1 cellular context compared by ENCODE assay signal in genomic region chr1:36479505-36480051, GRCh38.
TF ChIP-seq lines count a peak whose summit lies in the region.

No MANE protein-coding gene starts in this region.

TF ChIP-seq in K562, 482 proteins besides CTCF, POLR2A, EP300 and RAD21 (continued from another document):
- TF ChIP-seq ETV6 (IDR thresholded peaks at IDR 0.05; ENCODE audit: borderline replicate concordance in 1 of 2, low read depth in 2 of 2, low read length in 1 of 2) (0 out of 4 replicates have a peak, but pooled peaks have one; percentile 24 to 31), ETV6 (CRISPR knock-in tag; IDR thresholded peaks at IDR 0.05; ENCODE audit: borderline replicate concordance) (no peak), BACH1 (tag; IDR thresholded peaks at IDR 0.05) (0 out of 2 replicates have a peak, but pooled peaks have one; percentile 49), KDM1A (IDR thresholded peaks at IDR 0.05) (peak; percentile 31 to 81; a peak in 2 of 4 replicates), ETS1 (conservative IDR thresholded peaks at IDR 0.05; ENCODE audit: control insufficient read depth, low read depth, low read length) (no peak), ATF3 (IDR thresholded peaks at IDR 0.05) (peak; percentile 95), ATF3 (CRISPR knock-in tag; conservative IDR thresholded peaks at IDR 0.05) (no peak), FOXJ2 (tag; IDR thresholded peaks at IDR 0.05) (peak; percentile 54; the same call in 1 of the 2 replicates), ATF4 (CRISPR knock-in tag; IDR thresholded peaks at IDR 0.05) (0 out of 2 replicates have a peak, but pooled peaks have one; percentile 28), CTBP1 (IDR thresholded peaks at IDR 0.05; ENCODE audit: borderline replicate concordance) (peak; percentile 80), SMARCE1 (IDR thresholded peaks at IDR 0.05) (peak; percentile 60; the same call in 1 of the 2 replicates), CXXC5 (CRISPR knock-in tag; IDR thresholded peaks at IDR 0.05) (0 out of 2 replicates have a peak, but pooled peaks have one; percentile 16), RBM25 (IDR thresholded peaks at IDR 0.05; ENCODE audit: low read depth, low read length, severe bottlenecking) (peak; percentile 91), ZNF133 (CRISPR knock-in tag; IDR thresholded peaks at IDR 0.05) (0 out of 2 replicates have a peak, but pooled peaks have one; percentile 7), MAZ (CRISPR knock-in tag; conservative IDR thresholded peaks at IDR 0.05 in 1 of 2, IDR thresholded peaks at IDR 0.05 in 1 of 2) (peak in 1 of 2 experiments; percentile 34; a peak in 1 of 4 replicates), SOX6 (IDR thresholded peaks at IDR 0.05) (peak; percentile 37; the same call in 1 of the 2 replicates), ZNF311 (CRISPR knock-in tag; IDR thresholded peaks at IDR 0.05) (no peak), ZBTB17 (CRISPR knock-in tag; IDR thresholded peaks at IDR 0.05) (no peak), ELF2 (CRISPR knock-in tag; IDR thresholded peaks at IDR 0.05) (no peak), CBX1 (IDR thresholded peaks at IDR 0.05; ENCODE audit: low read depth) (0 out of 2 replicates have a peak, but pooled peaks have one; percentile 41), MTA1 (IDR thresholded peaks at IDR 0.05; ENCODE audit: borderline replicate concordance) (peak; percentile 71; the same call in 1 of the 2 replicates), GATAD2A (IDR thresholded peaks at IDR 0.05) (0 out of 2 replicates have a peak, but pooled peaks have one; percentile 28), ZNF785 (CRISPR knock-in tag; IDR thresholded peaks at IDR 0.05) (no peak), ZNF764 (CRISPR knock-in tag; IDR thresholded peaks at IDR 0.05; ENCODE audit: low read depth) (no peak), L3MBTL2 (IDR thresholded peaks at IDR 0.05) (peak; percentile 23; the same call in 1 of the 2 replicates), ZFP36 (IDR thresholded peaks at IDR 0.05; ENCODE audit: low read depth, low read length, partially characterized antibody) (peak; percentile 86), BRD9 (IDR thresholded peaks at IDR 0.05; ENCODE audit: low read depth, partially characterized antibody) (peak; percentile 30), ELK1 (CRISPR knock-in tag; IDR thresholded peaks at IDR 0.05) (no peak), FOXK2 (conservative IDR thresholded peaks at IDR 0.05 in 1 of 2, IDR thresholded peaks at IDR 0.05 in 1 of 2; ENCODE audit: low read depth in 2 of 2) (peak; percentile 65 to 66; a peak in 2 of 4 replicates), NUFIP1 (IDR thresholded peaks at IDR 0.05; ENCODE audit: partially characterized antibody) (no peak), GATA2 (CRISPR knock-in tag; IDR thresholded peaks at IDR 0.05) (peak; percentile 37), CEBPB (tag; IDR thresholded peaks at IDR 0.05) (peak; percentile 63), ZNF175 (CRISPR knock-in tag; IDR thresholded peaks at IDR 0.05; ENCODE audit: low read depth) (no peak), ZNF655 (CRISPR knock-in tag; IDR thresholded peaks at IDR 0.05) (no peak), NBN (IDR thresholded peaks at IDR 0.05; ENCODE audit: low read depth) (peak; percentile 60; the same call in 1 of the 2 replicates), SMARCA5 (IDR thresholded peaks at IDR 0.05) (peak; percentile 98; the same call in 1 of the 2 replicates), SPI1 (IDR thresholded peaks at IDR 0.05; ENCODE audit: borderline replicate concordance, low read depth, low read length) (peak; percentile 18; the same call in 1 of the 2 replicates), SMARCA4 (IDR thresholded peaks at IDR 0.05) (peak; percentile 51; the same call in 1 of the 2 replicates), ZNF41 (CRISPR knock-in tag; conservative IDR thresholded peaks at IDR 0.05) (0 out of 2 replicates have a peak, but pooled peaks have one; percentile 34), CEBPG (CRISPR knock-in tag; IDR thresholded peaks at IDR 0.05) (peak; percentile 69; the same call in 1 of the 2 replicates), CEBPG (tag; conservative IDR thresholded peaks at IDR 0.05 in 1 of 2, IDR thresholded peaks at IDR 0.05 in 1 of 2) (peak; percentile 87 to 92), ZNF589 (CRISPR knock-in tag; IDR thresholded peaks at IDR 0.05; ENCODE audit: low read depth) (0 out of 2 replicates have a peak, but pooled peaks have one; percentile 34), JUND (IDR thresholded peaks at IDR 0.05; ENCODE audit: borderline replicate concordance, low read depth, low read length) (0 out of 2 replicates have a peak, but pooled peaks have one; percentile 18), JUND (tag; IDR thresholded peaks at IDR 0.05; ENCODE audit: borderline replicate concordance, low read depth, low read length) (peak; percentile 58; the same call in 1 of the 3 replicates), ESRRA (IDR thresholded peaks at IDR 0.05; ENCODE audit: borderline replicate concordance, low read depth) (peak; percentile 50; the same call in 1 of the 2 replicates), CBX3 (IDR thresholded peaks at IDR 0.05; ENCODE audit: borderline replicate concordance in 1 of 2, low read length in 2 of 2) (peak in 1 of 2 experiments; percentile 21; a peak in 1 of 3 replicates), TARDBP (IDR thresholded peaks at IDR 0.05) (0 out of 2 replicates have a peak, but pooled peaks have one; percentile 12), HDAC2 (IDR thresholded peaks at IDR 0.05) (peak; percentile 92), AFF1 (IDR thresholded peaks at IDR 0.05; ENCODE audit: low read depth in 1 of 2, partially characterized antibody in 2 of 2) (peak; percentile 56 to 69), EHMT2 (IDR thresholded peaks at IDR 0.05) (no peak)
